ENCODE assay signal across 8 cellular contexts in genomic region chr17:47894498-47895253, GRCh38. TPM values are rescaled to one million over a fixed set of nuclear protein-coding genes. Genes with fewer than 3 reads are reported as not detected.
DNase-seq lines count a peak whose midpoint lies in the region; ATAC-seq and TF ChIP-seq lines count a peak whose summit lies in the region.

No MANE protein-coding gene starts in this region.

- peaks cover 5% of the 10 kb centered on the region for H3K36me3 Mint-ChIP-seq in activated CD4-positive, alpha-beta memory T cell treated with anti-CD3 and anti-CD28 coated beads for 36 hours
- H3K36me3 Mint-ChIP-seq in glutamatergic neuron (ENCODE audit: unreplicated experiment): peaks cover 5% of the 10 kb centered on the region

- H3K4me1 Mint-ChIP-seq in activated CD4-positive, alpha-beta memory T cell treated with anti-CD3 and anti-CD28 coated beads for 36 hours (ENCODE audit: low read depth): peaks cover 29% of the 10 kb centered on the region
- peaks cover 6% of the 10 kb centered on the region for H3K4me1 Mint-ChIP-seq in glutamatergic neuron (ENCODE audit: low read depth, unreplicated experiment)

- no peaks in the 10 kb centered on the region for H3K9me2 ChIP-seq in HCT116 (ENCODE audit: insufficient read depth)

- TF ChIP-seq CTCF in HCT116 (IDR thresholded peaks at IDR 0.05 in 2 of 3, conservative IDR thresholded peaks at IDR 0.05 in 1 of 3; ENCODE audit: borderline replicate concordance in 1 of 3, insufficient read depth in 1 of 3, low read depth in 2 of 3, low read length in 2 of 3) (peak in 1 of 3 experiments; percentile 27; a peak in 2 of 6 replicates), glutamatergic neuron (IDR thresholded peaks at IDR 0.05; ENCODE audit: partially characterized antibody, unreplicated experiment) (no peak), GM13976 (IDR thresholded peaks at IDR 0.05; ENCODE audit: borderline replicate concordance, control extremely low read depth, extremely low read depth, insufficient read depth, missing control alignments) (no peak)

- POLR2A ChIA-PET in HCT116 (lab: Charles Lee): interaction anchor here (0.7 to 2.4 kb wide), 23 partner anchors 9 to 123 kb away, joined by 3 to 28 read pairs (median 6); partner anchors contain the start of genes CDK5RAP3, LRRC46, MRPL10 and OSBPL7
- POLR2A ChIA-PET in activated CD4-positive, alpha-beta memory T cell treated with anti-CD3 and anti-CD28 coated beads for 36 hours (lab: Charles Lee): interaction anchor here (0.7 to 2.0 kb wide), 21 partner anchors 16 to 245 kb away, joined by 3 to 15 read pairs (median 4); partner anchors contain the start of genes CDK5RAP3, KPNB1, LRRC46 and MRPL10

- peak overlapping the region; percentile 81 for H3K9ac ChIP-seq in HCT116 (ENCODE audit: low read length)
- peak overlapping the region; percentile 93 to 99 (median 99) for H3K9ac ChIP-seq in skeletal muscle tissue (ENCODE audit: low read depth in 1 of 3, low read length in 3 of 3)

- H3K4me2 ChIP-seq in HCT116 (ENCODE audit: low read length): peak overlapping the region; percentile 86

- ATAC-seq in HCT116: no peak
- no peak for ATAC-seq in GM18909 (IDR thresholded peaks at IDR 0.05; ENCODE audit: poor library complexity, unreplicated experiment)
- no peak for ATAC-seq in GM21529 (IDR thresholded peaks at IDR 0.05; ENCODE audit: unreplicated experiment)

- RAD21 ChIA-PET in HCT116 (lab: Charles Lee; ENCODE audit: low non-redundant PET in 1 of 2, low total read pairs in 2 of 2, uncharacterized antibody in 2 of 2, unreplicated experiment in 2 of 2): interaction anchor here (0.7 to 2.3 kb wide), 8 partner anchors 50 to 124 kb away, joined by 3 to 9 read pairs (median 4); partner anchors contain the start of genes CDK5RAP3 (in 1 of the 2) and SCRN2 (in 1 of the 2)

- peaks cover 4 to 34% of the 10 kb centered on the region in 2 experiments; a peak in 3 of 4 replicates for H3K4me1 ChIP-seq in HCT116 (ENCODE audit: control insufficient read depth in 1 of 2, insufficient read depth in 2 of 2, low read length in 2 of 2)
- H3K4me1 ChIP-seq in skeletal muscle tissue (ENCODE audit: control insufficient read depth in 3 of 3, insufficient read depth in 3 of 3, low read length in 3 of 3): peaks cover 20 to 49% (median 33%) of the 10 kb centered on the region in 3 donors

- H3K36me3 ChIP-seq in HCT116 (ENCODE audit: control insufficient read depth in 1 of 2, insufficient read depth in 2 of 2, low read length in 2 of 2): peaks cover 0 to 7% of the 10 kb centered on the region in 2 experiments; a peak in 1 of 4 replicates
- H3K36me3 ChIP-seq in skeletal muscle tissue (ENCODE audit: control insufficient read depth in 3 of 3, insufficient read depth in 3 of 3, low read length in 3 of 3): peaks cover 0 to 6% (median 0%) of the 10 kb centered on the region in 3 donors

- H3K27ac Mint-ChIP-seq in activated CD4-positive, alpha-beta memory T cell treated with anti-CD3 and anti-CD28 coated beads for 36 hours: peak overlapping the region; percentile 87
- H3K27ac Mint-ChIP-seq in glutamatergic neuron (ENCODE audit: unreplicated experiment): peak overlapping the region; percentile 92

- CTCF ChIA-PET in HCT116 (lab: Charles Lee): interaction anchor here (0.8 to 8.7 kb wide), 10 partner anchors 47 to 126 kb away, joined by 3 to 393 read pairs (median 4); partner anchors contain the start of genes CDK5RAP3, OSBPL7, PNPO and SCRN2
- CTCF ChIA-PET in activated CD4-positive, alpha-beta memory T cell treated with anti-CD3 and anti-CD28 coated beads for 36 hours (lab: Charles Lee): interaction anchor here (0.8 to 15.7 kb wide), 5 partner anchors 51 to 76 kb away, joined by 3 to 672 read pairs (median 9); partner anchors contain the start of genes CDK5RAP3, LRRC46, MRPL10 and SCRN2

- no peak for TF ChIP-seq POLR2A in HCT116 (IDR thresholded peaks at IDR 0.05; ENCODE audit: borderline replicate concordance, extremely low read depth, insufficient read depth, insufficient read length)

- H3K4me3 ChIP-seq in HCT116 (replicated peaks in 1 of 2; ENCODE audit: low read depth in 1 of 2, low read length in 2 of 2) (peak overlapping the region; percentile 81 to 84), skeletal muscle tissue (ENCODE audit: low read length in 3 of 3) (peak overlapping the region; percentile 79 to 99 (median 97))

- intact Hi-C loops in HCT116 (cut with micrococcal nuclease): loop anchor here (1.0 to 10.0 kb wide), 2 partner anchors 124 to 240 kb away; no protein-coding TSS in a partner anchor
- intact Hi-C loops in activated CD4-positive, alpha-beta memory T cell treated with anti-CD3 and anti-CD28 coated beads for 36 hours (cut with micrococcal nuclease): loop anchor here (1.0 to 5.0 kb wide), 3 partner anchors 47 to 245 kb away; partner anchors contain the start of genes KPNB1, PNPO and SNX11

- DNase-seq in HCT116 (ENCODE audit: low read depth, low spot score) (no peak), glutamatergic neuron (no peak), GM13976 (ENCODE audit: low spot score) (no peak), GDM1 (lab: John Stamatoyannopoulos, UW) (no peak)
- no peak for DNase-seq in activated CD4-positive, alpha-beta memory T cell treated with anti-CD3 and anti-CD28 coated beads for 36 hours

- H3K9me3 Mint-ChIP-seq in activated CD4-positive, alpha-beta memory T cell treated with anti-CD3 and anti-CD28 coated beads for 36 hours: no peaks in the 10 kb centered on the region
- H3K9me3 Mint-ChIP-seq in glutamatergic neuron (ENCODE audit: unreplicated experiment): peaks cover 6% of the 10 kb centered on the region

- no TSS peak for BruUV-seq in HCT116 (replicated peaks; lab: Mats Ljungman, UMichigan)

- peak; percentile 39; the same call in 1 of the 2 replicates for TF ChIP-seq RAD21 in HCT116 (IDR thresholded peaks at IDR 0.05; ENCODE audit: low read depth)

- H3K27ac ChIP-seq in HCT116 (ENCODE audit: low read depth, low read length): peak overlapping the region; percentile 58
- H3K27ac ChIP-seq in skeletal muscle tissue (ENCODE audit: low read depth, low read length): peak overlapping the region; percentile 91

- H4K20me1 ChIP-seq in HCT116 (ENCODE audit: insufficient read depth): no peaks in the 10 kb centered on the region

- peak overlapping the region; percentile 95 for H3K4me3 Mint-ChIP-seq in activated CD4-positive, alpha-beta memory T cell treated with anti-CD3 and anti-CD28 coated beads for 36 hours
- H3K4me3 Mint-ChIP-seq in glutamatergic neuron (ENCODE audit: unreplicated experiment): peak overlapping the region; percentile 96

- H3K9me3 ChIP-seq in HCT116 (ENCODE audit: control insufficient read depth in 1 of 2, insufficient read depth in 1 of 2, low read depth in 1 of 2, low read length in 2 of 2): no peaks in the 10 kb centered on the region
- H3K9me3 ChIP-seq in skeletal muscle tissue (ENCODE audit: control insufficient read depth in 3 of 3, low read length in 3 of 3): no peaks in the 10 kb centered on the region

- H3K79me2 ChIP-seq in HCT116 (ENCODE audit: insufficient read depth, low read length): peaks cover 19% of the 10 kb centered on the region

- H3K27me3 ChIP-seq in HCT116 (ENCODE audit: insufficient read depth, low read length) (no peaks in the 10 kb centered on the region), skeletal muscle tissue (ENCODE audit: control insufficient read depth in 3 of 3, insufficient read depth in 3 of 3, low read length in 3 of 3) (no peaks in the 10 kb centered on the region)

- in situ Hi-C loops in GM13976 (cut with MboI; ENCODE audit: low sequenced_read_pairs, unreplicated experiment): loop anchor here (5.0 kb wide), 1 partner anchor 52 kb away; the partner anchor contains the start of gene SCRN2

- H3K27me3 Mint-ChIP-seq in activated CD4-positive, alpha-beta memory T cell treated with anti-CD3 and anti-CD28 coated beads for 36 hours: no peaks in the 10 kb centered on the region
- H3K27me3 Mint-ChIP-seq in glutamatergic neuron (ENCODE audit: unreplicated experiment): no peaks in the 10 kb centered on the region

- no peak overlapping the region for H2AFZ ChIP-seq in HCT116 (ENCODE audit: low read depth, low read length, poor library complexity, severe bottlenecking)

TF ChIP-seq in HCT116, 20 proteins besides CTCF, POLR2A, EP300 and RAD21:
- TF ChIP-seq EZH2phosphoT487 (IDR thresholded peaks at IDR 0.05; ENCODE audit: borderline replicate concordance) (no peak), SP1 (IDR thresholded peaks at IDR 0.05; ENCODE audit: low read depth) (no peak), FOSL1 (IDR thresholded peaks at IDR 0.05; ENCODE audit: low read depth) (no peak)

RNA-seq across cellular contexts. Expression of gene SP2, which starts 1.4 kb away (rescaled TPM):
- total RNA-seq in HCT116 (2021; ENCODE audit: unreplicated experiment) (22.2 TPM), glutamatergic neuron (ENCODE audit: unreplicated experiment) (17.8 TPM), skeletal muscle tissue (0.52 TPM)
- polyA plus RNA-seq in HCT116 (2012): 26.8 and 27.2 TPM in 2 replicates
- 10 to 100 TPM; 15.1 to 17.2 TPM for total RNA-seq in activated CD4-positive, alpha-beta memory T cell treated with anti-CD3 and anti-CD28 coated beads for 36 hours

RNA-seq across cellular contexts. Expression of gene SP6, which starts 43.7 kb away (rescaled TPM):
- total RNA-seq in HCT116 (2021; ENCODE audit: unreplicated experiment): 10.8 TPM
- 5.9 and 6.0 TPM in 2 replicates for polyA plus RNA-seq in HCT116 (2012)
- under 1 TPM; 0.10 to 0.12 TPM for total RNA-seq in activated CD4-positive, alpha-beta memory T cell treated with anti-CD3 and anti-CD28 coated beads for 36 hours
- 1.7 TPM for total RNA-seq in glutamatergic neuron (ENCODE audit: unreplicated experiment)
- total RNA-seq in skeletal muscle tissue: under 0.01 TPM

RNA-seq across cellular contexts. Expression of gene PNPO, which starts 46.7 kb away (rescaled TPM):
- total RNA-seq in HCT116 (2021; ENCODE audit: unreplicated experiment): 74.9 TPM
- polyA plus RNA-seq in HCT116 (2012): 34.5 and 36.3 TPM in 2 replicates
- total RNA-seq in activated CD4-positive, alpha-beta memory T cell treated with anti-CD3 and anti-CD28 coated beads for 36 hours: 10 to 100 TPM; 32.5 to 34.4 TPM
- 6.0 TPM for total RNA-seq in glutamatergic neuron (ENCODE audit: unreplicated experiment)
- total RNA-seq in skeletal muscle tissue: 12.0 TPM

RNA-seq across cellular contexts. Expression of gene SCRN2, which starts 53.6 kb away (rescaled TPM):
- total RNA-seq in HCT116 (2021; ENCODE audit: unreplicated experiment) (53.2 TPM), glutamatergic neuron (ENCODE audit: unreplicated experiment) (39.1 TPM), skeletal muscle tissue (29.2 TPM)
- 55.9 and 58.2 TPM in 2 replicates for polyA plus RNA-seq in HCT116 (2012)
- total RNA-seq in activated CD4-positive, alpha-beta memory T cell treated with anti-CD3 and anti-CD28 coated beads for 36 hours: 10 to 100 TPM; 20.6 to 21.0 TPM

Comparison
In these comparisons a context has a peak if more than half of its experiments do, and no peak if none do; other contexts are left out.
1. RNA of gene SP2, which starts 1.4 kb away (total RNA-seq): 22.2 TPM in HCT116 (single experiment), 17.8 TPM in glutamatergic neuron (single experiment) and 15.1 to 17.2 TPM in activated CD4-positive, alpha-beta memory T cell treated with anti-CD3 and anti-CD28 coated beads for 36 hours; 0.52 TPM in skeletal muscle tissue (single experiment); every median in the first group is over 10 times any median in the second.